34 cellular contexts compared by ENCODE assay signal in genomic region chr7:45133877-45134276, GRCh38. TPM values are rescaled to one million over a fixed set of nuclear protein-coding genes. Genes with fewer than 3 reads are reported as not detected.
"Had no signal": no experiment of that assay in that cellular context is flagged by ENCODE, and none has a peak within 500 bp of the region (broad histone marks: within the 10 kb centered on the region; RNA-seq: fewer than 3 reads in every experiment).

No MANE protein-coding gene starts in this region.

- DNase-seq: activated B cell treated with CpG ODN at 0.5 μM for 24 hours; activated CD4-positive, alpha-beta memory T cell treated with anti-CD3 and anti-CD28 coated beads for 36 hours; activated CD4-positive, alpha-beta T cell treated with anti-CD3 and anti-CD28 coated beads for 48 hours; activated CD4-positive, CD25-positive, alpha-beta regulatory T cell treated with anti-CD3 and anti-CD28 coated beads, Interleukin-2, amount 50 U/mL, for 72 hours; activated CD8-positive, alpha-beta memory T cell treated with anti-CD3 and anti-CD28 coated beads, Interleukin-2, amount 50 U/mL, for 4 hours; activated CD8-positive, alpha-beta T cell treated with anti-CD3 and anti-CD28 coated beads for 36 hours; activated effector memory CD4-positive, alpha-beta T cell treated with anti-CD3 and anti-CD28 coated beads, Interleukin-2, amount 50 U/mL, for 16 hours; activated gamma-delta T cell treated with Interleukin-2 at 50 U/mL for 16 hours; activated naive CD4-positive, alpha-beta T cell; activated naive CD4-positive, alpha-beta T cell treated with anti-CD3 and anti-CD28 coated beads for 36 hours; activated naive CD4-positive, alpha-beta T cell treated with anti-CD3 and anti-CD28 coated beads, Interleukin-2, amount 50 U/mL, for 16 hours; activated naive CD8-positive, alpha-beta T cell treated with anti-CD3 and anti-CD28 coated beads for 36 hours; activated T-cell treated with anti-CD3 and anti-CD28 coated beads for 4 hours; activated T-cell treated with anti-CD3 and anti-CD28 coated beads, Interleukin-2, amount 50 U/mL, for 1 hour; activated T-cell treated with anti-CD3 and anti-CD28 coated beads, Interleukin-2, amount 50 U/mL, for 72 hours; adrenal gland; amniotic stem cell; body of pancreas; brain microvascular endothelial cell; central memory CD4-positive, alpha-beta T cell; SW 1271; T-helper 1 cell; T-helper 2 cell; T-helper 9 cell had no signal

- H3K27me3 Mint-ChIP-seq: activated B cell treated with CpG ODN at 0.5 μM for 24 hours; activated CD4-positive, alpha-beta memory T cell treated with anti-CD3 and anti-CD28 coated beads for 36 hours; activated CD8-positive, alpha-beta T cell treated with anti-CD3 and anti-CD28 coated beads for 36 hours; activated naive CD8-positive, alpha-beta T cell treated with anti-CD3 and anti-CD28 coated beads for 36 hours; activated T-helper 17 cell treated with anti-CD3 and anti-CD28 coated beads, Interleukin-2, amount 50 U/mL, for 72 hours had no signal

- H3K9me3 Mint-ChIP-seq: activated B cell treated with CpG ODN at 0.5 μM for 24 hours; activated CD4-positive, alpha-beta memory T cell treated with anti-CD3 and anti-CD28 coated beads for 36 hours; activated CD8-positive, alpha-beta T cell treated with anti-CD3 and anti-CD28 coated beads for 36 hours; activated naive CD4-positive, alpha-beta T cell treated with anti-CD3 and anti-CD28 coated beads for 36 hours; activated naive CD4-positive, alpha-beta T cell treated with anti-CD3 and anti-CD28 coated beads, Interleukin-2, amount 50 U/mL, for 72 hours; activated naive CD8-positive, alpha-beta T cell treated with anti-CD3 and anti-CD28 coated beads for 36 hours; activated T-cell treated with anti-CD3 and anti-CD28 coated beads, Interleukin-2, amount 50 U/mL, for 72 hours; activated T-helper 1 cell treated with anti-CD3 and anti-CD28 coated beads, Interleukin-12 subunit alpha, Interleukin-12 subunit beta, Interleukin-2, Interleukin-4 antibody, amounts not matched to agents 30 ng/mL and 10 ng/mL and 1 ng/mL, durations not matched to agents 14 hours and 24 hours and 36 hours; activated T-helper 17 cell treated with anti-CD3 and anti-CD28 coated beads, Interleukin-2, amount 50 U/mL, for 72 hours; T-helper 1 cell treated with Interleukin-12 subunit alpha and Interleukin-12 subunit beta and Interleukin-4 antibody, amounts not matched to agents 30 μg/mL and 1 μg/mL, for 36 hours; T-helper 2 cell treated with Interferon-gamma antibody and Interleukin-4, amounts not matched to agents 5 μg/mL and 100 μg/mL, for 36 hours had no signal

- H3K36me3 ChIP-seq: adrenal gland, brain microvascular endothelial cell, breast epithelium had no signal

- H3K27ac ChIP-seq: adrenal gland, body of pancreas, brain microvascular endothelial cell, breast epithelium, VCaP had no signal

- FAIRE-seq: astrocyte, TTC549 had no signal

- H3K27me3 ChIP-seq: adrenal gland, body of pancreas, brain microvascular endothelial cell had no signal

- H3K4me3 ChIP-seq: adrenal gland, body of pancreas, breast epithelium had no signal

- H3K36me3 Mint-ChIP-seq: activated CD4-positive, alpha-beta memory T cell treated with anti-CD3 and anti-CD28 coated beads for 36 hours; activated naive CD4-positive, alpha-beta T cell treated with anti-CD3 and anti-CD28 coated beads, Interleukin-2, amount 50 U/mL, for 72 hours; activated naive CD8-positive, alpha-beta T cell treated with anti-CD3 and anti-CD28 coated beads for 36 hours had no signal

- H3K9me3 ChIP-seq: adrenal gland, body of pancreas, breast epithelium had no signal

- H3K27ac Mint-ChIP-seq: activated B cell treated with CpG ODN at 0.5 μM for 24 hours; activated CD4-positive, alpha-beta memory T cell treated with anti-CD3 and anti-CD28 coated beads for 36 hours; activated CD8-positive, alpha-beta T cell treated with anti-CD3 and anti-CD28 coated beads for 36 hours; activated naive CD4-positive, alpha-beta T cell treated with anti-CD3 and anti-CD28 coated beads for 36 hours; activated naive CD8-positive, alpha-beta T cell treated with anti-CD3 and anti-CD28 coated beads for 36 hours; activated T-cell treated with anti-CD3 and anti-CD28 coated beads, Interleukin-2, amount 50 U/mL, for 72 hours; activated T-helper 1 cell treated with anti-CD3 and anti-CD28 coated beads, Interleukin-12 subunit alpha, Interleukin-12 subunit beta, Interleukin-2, Interleukin-4 antibody, amounts not matched to agents 30 ng/mL and 10 ng/mL and 1 ng/mL, durations not matched to agents 14 hours and 24 hours and 36 hours; activated T-helper 17 cell treated with anti-CD3 and anti-CD28 coated beads, Interleukin-2, amount 50 U/mL, for 72 hours; T-helper 1 cell treated with Interleukin-12 subunit alpha and Interleukin-12 subunit beta and Interleukin-4 antibody, amounts not matched to agents 30 μg/mL and 1 μg/mL, for 36 hours; T-helper 2 cell treated with Interferon-gamma antibody and Interleukin-4, amounts not matched to agents 5 μg/mL and 100 μg/mL, for 36 hours had no signal

- H3K4me1 ChIP-seq: adrenal gland, body of pancreas, breast epithelium had no signal

- H3K4me3 Mint-ChIP-seq: activated B cell treated with CpG ODN at 0.5 μM for 24 hours; activated CD4-positive, alpha-beta memory T cell treated with anti-CD3 and anti-CD28 coated beads for 36 hours; activated CD8-positive, alpha-beta T cell treated with anti-CD3 and anti-CD28 coated beads for 36 hours; activated naive CD4-positive, alpha-beta T cell treated with anti-CD3 and anti-CD28 coated beads for 36 hours; activated naive CD8-positive, alpha-beta T cell treated with anti-CD3 and anti-CD28 coated beads for 36 hours; activated T-cell treated with anti-CD3 and anti-CD28 coated beads, Interleukin-2, amount 50 U/mL, for 72 hours; activated T-helper 1 cell treated with anti-CD3 and anti-CD28 coated beads, Interleukin-12 subunit alpha, Interleukin-12 subunit beta, Interleukin-2, Interleukin-4 antibody, amounts not matched to agents 30 ng/mL and 10 ng/mL and 1 ng/mL, durations not matched to agents 14 hours and 24 hours and 36 hours; activated T-helper 17 cell treated with anti-CD3 and anti-CD28 coated beads, Interleukin-2, amount 50 U/mL, for 72 hours; T-helper 1 cell treated with Interleukin-12 subunit alpha and Interleukin-12 subunit beta and Interleukin-4 antibody, amounts not matched to agents 30 μg/mL and 1 μg/mL, for 36 hours; T-helper 2 cell treated with Interferon-gamma antibody and Interleukin-4, amounts not matched to agents 5 μg/mL and 100 μg/mL, for 36 hours had no signal

RNA-seq across cellular contexts. Expression of gene RAMP3, which starts 23.7 kb away (rescaled TPM):
- total RNA-seq: activated B cell treated with CpG ODN at 0.5 μM for 24 hours; activated CD4-positive, alpha-beta memory T cell treated with anti-CD3 and anti-CD28 coated beads for 36 hours; activated CD8-positive, alpha-beta memory T cell treated with anti-CD3 and anti-CD28 coated beads for 36 hours; activated CD8-positive, alpha-beta T cell treated with anti-CD3 and anti-CD28 coated beads for 36 hours; activated naive CD4-positive, alpha-beta T cell treated with anti-CD3 and anti-CD28 coated beads for 36 hours; activated naive CD8-positive, alpha-beta T cell treated with anti-CD3 and anti-CD28 coated beads for 36 hours; activated T-helper 1 cell treated with anti-CD3 and anti-CD28 coated beads, Interleukin-12 subunit alpha, Interleukin-12 subunit beta, Interleukin-2, Interleukin-4 antibody, amounts not matched to agents 30 ng/mL and 10 ng/mL and 1 ng/mL, durations not matched to agents 14 hours and 24 hours and 36 hours; activated T-helper 17 cell treated with anti-CD3 and anti-CD28 coated beads, Interleukin-2, amount 50 U/mL, for 72 hours; astrocyte had no signal
